In genomic region chr11:121814962-121815361, GRCh38 we compare ENCODE assay signal across 1 cellular context.
TF ChIP-seq lines count a peak whose summit lies in the region.

No MANE protein-coding gene starts in this region.

TF ChIP-seq in IMR-90, 13 proteins besides CTCF, POLR2A, EP300 and RAD21:
- TF ChIP-seq RCOR1 (IDR thresholded peaks at IDR 0.05; ENCODE audit: insufficient replicate concordance, low read length) = no peak
- no peak for TF ChIP-seq USF2 (IDR thresholded peaks at IDR 0.05; ENCODE audit: low read depth, low read length)
- TF ChIP-seq BHLHE40 (IDR thresholded peaks at IDR 0.05; ENCODE audit: low read depth, low read length) = no peak
- TF ChIP-seq CHD1 (IDR thresholded peaks at IDR 0.05; ENCODE audit: low read depth, low read length) = no peak
- TF ChIP-seq MAFK (IDR thresholded peaks at IDR 0.05; ENCODE audit: low read depth, low read length) = no peak
- no peak for TF ChIP-seq RFX5 (IDR thresholded peaks at IDR 0.05; ENCODE audit: low read depth, low read length)
- TF ChIP-seq CEBPB (IDR thresholded peaks at IDR 0.05; ENCODE audit: low read depth, low read length) = no peak
- no peak for TF ChIP-seq NFE2L2 (IDR thresholded peaks at IDR 0.05; ENCODE audit: low read depth, low read length)
- no peak for TF ChIP-seq SMC3 (IDR thresholded peaks at IDR 0.05; ENCODE audit: low read depth, low read length)
- TF ChIP-seq MAZ (IDR thresholded peaks at IDR 0.05; ENCODE audit: borderline replicate concordance, low read depth, low read length) = no peak
- TF ChIP-seq ELK1 (IDR thresholded peaks at IDR 0.05; ENCODE audit: borderline replicate concordance, low read depth, low read length) = no peak
